9 cellular contexts compared by ENCODE assay signal in genomic region chr17:4738136-4739121, GRCh38. TPM values are rescaled to one million over a fixed set of nuclear protein-coding genes. Genes with fewer than 3 reads are reported as not detected.
A peak's percentile ranks its signal among the peaks of the same experiment; 100 is the strongest.
DNase-seq lines count a peak whose midpoint lies in the region; ATAC-seq and TF ChIP-seq lines count a peak whose summit lies in the region.
"Had no signal": no experiment of that assay in that cellular context is flagged by ENCODE, and none has a peak within 500 bp of the region (broad histone marks: within the 10 kb centered on the region; RNA-seq: fewer than 3 reads in every experiment).

No MANE protein-coding gene starts in this region.

- H4K5ac ChIP-seq in mesendoderm (ENCODE audit: low read length) = no peak overlapping the region

- H4K8ac ChIP-seq in mesendoderm (ENCODE audit: low read depth, low read length) = no peak overlapping the region

- H3K4me1 ChIP-seq in heart left ventricle (peaks cover 0 to 49% (median 10%) of the 10 kb centered on the region in 12 donors), mesendoderm (ENCODE audit: control insufficient read depth, low read depth, low read length) (no peaks in the 10 kb centered on the region), uterus (no peaks in the 10 kb centered on the region)

- H3K27me3 ChIP-seq in heart left ventricle = peaks cover 0 to 20% (median 0%) of the 10 kb centered on the region in 9 donors
- peaks cover 35% of the 10 kb centered on the region for H3K27me3 ChIP-seq in mesendoderm (ENCODE audit: insufficient read depth, low read length, poor library complexity)
- no peaks in the 10 kb centered on the region for H3K27me3 ChIP-seq in uterus

- intact Hi-C loops in heart left ventricle (cut with DNase I) = loop anchor here in 4 of 10 donors (5.0 to 10.0 kb wide), 3 partner anchors 46 to 249 kb away; partner anchors contain the start of genes CAMTA2 (in 1 of the 4), GLTPD2 (in 1 of the 4) and VMO1 (in 1 of the 4)
- intact Hi-C loops in Right ventricle myocardium inferior (cut with DNase I) = no loop called here
- intact Hi-C loops in uterus (cut with DNase I; ENCODE audit: low total_unique reads) = no loop called here

- no peak overlapping the region for H2BK120ac ChIP-seq in mesendoderm (ENCODE audit: low read depth, low read length)

- no peak overlapping the region for H3K4ac ChIP-seq in mesendoderm (ENCODE audit: low read depth, low read length)

- peak overlapping the region; percentile 54 for H3K4me2 ChIP-seq in mesendoderm (ENCODE audit: low read length)

- H2BK5ac ChIP-seq in mesendoderm (ENCODE audit: low read length) = no peak overlapping the region

- no peak overlapping the region for H2AK5ac ChIP-seq in mesendoderm (ENCODE audit: low read length)

- WGBS in heart left ventricle, 4 donors = 20 to 44% (median 28%) methylated on average over 41 of the region's 41 CpGs
- WGBS in mesendoderm (ENCODE audit: extremely low coverage, insufficient coverage, low lambda C conversion rate) = no CpG with 5 or more reads among the region's 41 CpGs

- no peak overlapping the region for H3K18ac ChIP-seq in mesendoderm (ENCODE audit: low read length)

- H3K79me1 ChIP-seq in mesendoderm (ENCODE audit: low read length) = no peaks in the 10 kb centered on the region

- H3K4me3 ChIP-seq in heart left ventricle (peak overlapping the region; percentile 62 to 94 (median 84)), choroid plexus epithelial cell (ENCODE audit: low read depth, low read length) (peak overlapping the region; percentile 72), mesendoderm (ENCODE audit: low read length) (no peak overlapping the region), uterus (peak overlapping the region; percentile 55 to 79)

- ATAC-seq in heart left ventricle (peak in 2 of 4 donors; percentile 3 to 15), Right ventricle myocardium inferior (no peak)

- H3K36me3 ChIP-seq in heart left ventricle = peaks cover 0 to 10% (median 0%) of the 10 kb centered on the region in 9 donors
- no peaks in the 10 kb centered on the region for H3K36me3 ChIP-seq in mesendoderm (ENCODE audit: control insufficient read depth, insufficient read depth, low read length)
- H3K36me3 ChIP-seq in uterus = no peaks in the 10 kb centered on the region

- peak overlapping the region in 8 of 12 donors; percentile 8 to 77 (median 56) for H3K27ac ChIP-seq in heart left ventricle
- no peak overlapping the region for H3K27ac ChIP-seq in mesendoderm (ENCODE audit: low read depth, low read length)
- H3K27ac ChIP-seq in uterus = peak overlapping the region; percentile 26 to 29

- no peaks in the 10 kb centered on the region for H3K9me3 ChIP-seq in heart left ventricle
- H3K9me3 ChIP-seq in uterus = no peaks in the 10 kb centered on the region

- no peak overlapping the region for H3K23ac ChIP-seq in mesendoderm (ENCODE audit: low read length)

- H3K79me2 ChIP-seq in mesendoderm (ENCODE audit: control insufficient read depth, insufficient read depth, low read length) = no peaks in the 10 kb centered on the region

- TF ChIP-seq CTCF in heart left ventricle (IDR thresholded peaks at IDR 0.05) (no peak), choroid plexus epithelial cell (conservative IDR thresholded peaks at IDR 0.05; ENCODE audit: low read depth, low read length) (no peak), uterus (IDR thresholded peaks at IDR 0.05) (no peak)

- no peak for DNase-seq in heart left ventricle
- DNase-seq in Right ventricle myocardium inferior (ENCODE audit: missing footprints) = no peak
- DNase-seq in choroid plexus epithelial cell (ENCODE audit: low read depth) = no peak
- no peak for DNase-seq in mesendoderm
- no peak for DNase-seq in uterus
- no peak for DNase-seq in NCI-H2029 treated with DMSO at 0.1 percent for 48 hours (lab: John Stamatoyannopoulos, UW)
- no peak for DNase-seq in NCI-H1436 treated with DMSO at 0.1 percent for 48 hours (lab: John Stamatoyannopoulos, UW)
- DNase-seq in NCI-H2171 treated with DMSO at 0.1 percent for 48 hours (lab: John Stamatoyannopoulos, UW) = no peak

- TF ChIP-seq POLR2A in heart left ventricle (IDR thresholded peaks at IDR 0.05) = no peak
- TF ChIP-seq POLR2A in uterus (IDR thresholded peaks at IDR 0.05) = no peak

- H3K9ac ChIP-seq in mesendoderm (ENCODE audit: low read length) = no peak overlapping the region

- no peak overlapping the region for H2BK15ac ChIP-seq in mesendoderm (replicated peaks; ENCODE audit: low read depth)

- H3K56ac ChIP-seq in mesendoderm (ENCODE audit: low read length) = no peak overlapping the region

RNA-seq across cellular contexts. Expression of gene ZMYND15, which starts 1.2 kb away (rescaled TPM):
- 1 to 10 TPM in 2 of 9 donors, under 1 TPM in 4, not detected in 3; 0.27 to 2.9 (median 0.44) TPM for total RNA-seq in heart left ventricle
- under 1 TPM; 0.14 to 0.30 TPM for polyA plus RNA-seq in heart left ventricle
- total RNA-seq in Right ventricle myocardium inferior = 0.11 TPM
- polyA plus RNA-seq in mesendoderm (2013, experiment 1 of 2) = 0.11 TPM
- polyA plus RNA-seq in mesendoderm (2013, experiment 2 of 2) = 0.08 TPM
- under 1 TPM in 2 of 4 donors, not detected in 2; 0.58 to 0.69 TPM for total RNA-seq in uterus
- total RNA-seq: temporal lobe had no signal

RNA-seq across cellular contexts. Expression of gene CXCL16, which starts 1.3 kb away (rescaled TPM):
- total RNA-seq in heart left ventricle = 10 to 100 TPM in 2 of 9 donors, 1 to 10 TPM in 7; 1.6 to 42.5 (median 4.5) TPM
- 1 to 10 TPM; 1.3 to 3.7 TPM for polyA plus RNA-seq in heart left ventricle
- total RNA-seq in Right ventricle myocardium inferior = 3.9 TPM
- 0.46 TPM for polyA plus RNA-seq in mesendoderm (2013, experiment 1 of 2)
- polyA plus RNA-seq in mesendoderm (2013, experiment 2 of 2) = 0.45 TPM
- total RNA-seq in uterus = 1 to 10 TPM; 1.0 to 9.1 (median 7.1) TPM

RNA-seq across cellular contexts. Expression of gene MED11, which starts 7.2 kb away (rescaled TPM):
- total RNA-seq in heart left ventricle = 10 to 100 TPM; 11.5 to 30.3 (median 18.8) TPM
- 10 to 100 TPM; 23.3 to 49.6 TPM for polyA plus RNA-seq in heart left ventricle
- 17.2 TPM for total RNA-seq in Right ventricle myocardium inferior
- polyA plus RNA-seq in mesendoderm (2013, experiment 1 of 2) = 25.0 TPM
- polyA plus RNA-seq in mesendoderm (2013, experiment 2 of 2) = 26.6 TPM
- 100 to 1,000 TPM in 1 of 4 donors, 10 to 100 TPM in 2, 1 to 10 TPM in 1; 2.9 to 209 (median 14.0) TPM for total RNA-seq in uterus

RNA-seq across cellular contexts. Expression of gene ARRB2, which starts 28.0 kb away (rescaled TPM):
- total RNA-seq in heart left ventricle (10 to 100 TPM; 10.9 to 87.6 (median 23.0) TPM), Right ventricle myocardium inferior (28.3 TPM), uterus (10 to 100 TPM; 11.6 to 48.5 (median 40.8) TPM)
- polyA plus RNA-seq in heart left ventricle = 10 to 100 TPM; 17.1 to 24.8 TPM
- polyA plus RNA-seq in mesendoderm (2013, experiment 1 of 2) = 33.5 TPM
- 33.1 TPM for polyA plus RNA-seq in mesendoderm (2013, experiment 2 of 2)

RNA-seq across cellular contexts. Expression of gene TM4SF5, which starts 33.3 kb away (rescaled TPM):
- total RNA-seq in heart left ventricle (not detected), Right ventricle myocardium inferior (not detected), uterus (not detected)
- not detected for polyA plus RNA-seq in heart left ventricle
- polyA plus RNA-seq in mesendoderm (2013, experiment 1 of 2) = not detected
- not detected for polyA plus RNA-seq in mesendoderm (2013, experiment 2 of 2)
- total RNA-seq: temporal lobe had no signal
